Comparison of ENCODE assay signal across 26 cellular contexts in the genomic region with DNA sequence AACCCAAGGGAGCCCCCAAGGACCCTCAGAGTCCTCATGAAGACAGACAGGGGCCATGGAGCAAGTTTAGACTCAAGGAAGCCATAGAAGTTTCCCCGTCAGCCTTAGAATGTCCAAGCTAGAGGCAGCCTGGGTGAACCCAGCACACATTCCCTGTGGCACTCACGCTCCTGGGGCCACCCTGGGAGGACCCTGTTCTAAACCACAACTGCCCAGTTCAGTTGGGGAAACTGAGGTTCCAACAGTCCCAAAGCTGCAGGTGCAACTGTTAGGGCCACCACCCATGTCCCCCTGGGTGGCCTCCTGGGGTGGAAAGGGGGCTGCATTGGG. TPM values are rescaled to one million over a fixed set of nuclear protein-coding genes. Genes with fewer than 3 reads are reported as not detected.
DNase-seq lines count a peak whose midpoint lies in the region; ATAC-seq and TF ChIP-seq lines count a peak whose summit lies in the region.
"Had no signal": no experiment of that assay in that cellular context is flagged by ENCODE, and none has a peak within 500 bp of the region (broad histone marks: within the 10 kb centered on the region; RNA-seq: fewer than 3 reads in every experiment).

No MANE protein-coding gene starts in this region.

- ATAC-seq in left lobe of liver (no peak), HG03159 (IDR thresholded peaks at IDR 0.05; ENCODE audit: unreplicated experiment) (no peak)
- ATAC-seq: GM12878, K562, Right ventricle myocardium inferior had no signal

- WGBS in sigmoid colon, 2 donors = 85 to 89% methylated on average over 2 of the region's 2 CpGs

- CTCF ChIA-PET in GM10248 (lab: Yijun Ruan, JAX) = no interaction called here

- no peaks in the 10 kb centered on the region for H3K4me1 ChIP-seq in left ventricle myocardium inferior
- no peaks in the 10 kb centered on the region for H3K4me1 ChIP-seq in sigmoid colon
- H3K4me1 ChIP-seq: Peyer's patch had no signal

- intact Hi-C loops in cardiac septum (cut with DNase I) = no loop called here
- intact Hi-C loops in left ventricle myocardium inferior (cut with micrococcal nuclease) = no loop called here
- intact Hi-C loops in posterior vena cava (cut with DNase I) = no loop called here
- intact Hi-C loops in sigmoid colon (cut with DNase I) = no loop called here

- H3K9me3 ChIP-seq in left ventricle myocardium inferior (replicated peaks) (no peaks in the 10 kb centered on the region), sigmoid colon (no peaks in the 10 kb centered on the region)
- H3K9me3 ChIP-seq: A549, BE2C, MG63, Peyer's patch, SJSA1 had no signal

- TF ChIP-seq CTCF in left ventricle myocardium inferior (IDR thresholded peaks at IDR 0.05; ENCODE audit: borderline replicate concordance) (no peak), GM10248 (IDR thresholded peaks at IDR 0.05; ENCODE audit: control extremely low read depth, extremely low read depth, low read depth, missing control alignments) (no peak), sigmoid colon (IDR thresholded peaks at IDR 0.05) (no peak)

- TF ChIP-seq POLR2A in sigmoid colon (IDR thresholded peaks at IDR 0.05) = no peak

- H3K27me3 ChIP-seq in left ventricle myocardium inferior (ENCODE audit: low read depth) = peaks cover 50% of the 10 kb centered on the region
- peaks cover 0 to 8% (median 0%) of the 10 kb centered on the region in 3 donors for H3K27me3 ChIP-seq in sigmoid colon
- H3K27me3 ChIP-seq: BE2C, MG63, Peyer's patch, SJSA1 had no signal

- no peak for TF ChIP-seq EP300 in sigmoid colon (IDR thresholded peaks at IDR 0.05)

- peak; percentile 49 for DNase-seq in cardiac septum (ENCODE audit: low spot score)
- no peak for DNase-seq in left ventricle myocardium inferior
- DNase-seq in GM10248 (ENCODE audit: extremely low spot score) = peak; percentile 7
- peak; percentile 29 for DNase-seq in left lobe of liver (ENCODE audit: low spot score)
- peak; percentile 10 for DNase-seq in posterior vena cava (ENCODE audit: low spot score)
- DNase-seq in sigmoid colon = no peak
- DNase-seq in NCI-H1436 (lab: John Stamatoyannopoulos, UW) = no peak
- DNase-seq: BE2C; COR-L47; DMS 273 treated with DMSO at 0.1 percent for 48 hours; DMS79 treated with DMSO at 0.1 percent for 48 hours; MG63; NCI-H1048; NCI-H1417 treated with DMSO at 0.1 percent for 48 hours; NCI-H187 treated with DMSO at 0.1 percent for 48 hours; NCI-H2107; NK-92 treated with Interleukin-12 subunit alpha and Interleukin-12 subunit beta, amount 100 ng/mL, for 24 hours had no signal

- POLR2A ChIA-PET in GM10248 (lab: Yijun Ruan, JAX) = no interaction called here

- H3K36me3 ChIP-seq in left ventricle myocardium inferior (no peaks in the 10 kb centered on the region), sigmoid colon (no peaks in the 10 kb centered on the region)
- H3K36me3 ChIP-seq: BE2C, MG63, Peyer's patch, SJSA1 had no signal

- no peak overlapping the region for H3K27ac ChIP-seq in left ventricle myocardium inferior (replicated peaks)
- H3K27ac ChIP-seq in sigmoid colon = no peak overlapping the region
- H3K27ac ChIP-seq: Peyer's patch, SJSA1 had no signal

- H3K4me3 ChIP-seq in left ventricle myocardium inferior (no peak overlapping the region), sigmoid colon (no peak overlapping the region)
- H3K4me3 ChIP-seq: A549, GM12878, K562, MG63, Peyer's patch, SJSA1 had no signal

RNA-seq across cellular contexts. Expression of gene WNT3A, which starts 9.3 kb away (rescaled TPM):
- total RNA-seq in cardiac septum (not detected), left ventricle myocardium inferior (not detected), left lobe of liver (not detected), posterior vena cava (not detected), sigmoid colon (not detected)
- polyA plus RNA-seq in sigmoid colon = under 1 TPM in 1 of 3 donors, not detected in 2; 0.01 TPM
- total RNA-seq: GM12878, K562, LHCN-M2, NCI-H460, Peyer's patch, Right ventricle myocardium inferior, SJSA1 had no signal
- polyA plus RNA-seq: A549, K562 had no signal

Comparison
In these comparisons a context has a peak if more than half of its experiments do, and no peak if none do; other contexts are left out.
1. DNase-seq: peak in cardiac septum (single experiment), GM10248 (single experiment), left lobe of liver (single experiment) and posterior vena cava (single experiment); none in left ventricle myocardium inferior (single experiment), sigmoid colon (single experiment) and NCI-H1436 (single experiment).